ENCODE assay signal across 35 cellular contexts in the genomic region with DNA sequence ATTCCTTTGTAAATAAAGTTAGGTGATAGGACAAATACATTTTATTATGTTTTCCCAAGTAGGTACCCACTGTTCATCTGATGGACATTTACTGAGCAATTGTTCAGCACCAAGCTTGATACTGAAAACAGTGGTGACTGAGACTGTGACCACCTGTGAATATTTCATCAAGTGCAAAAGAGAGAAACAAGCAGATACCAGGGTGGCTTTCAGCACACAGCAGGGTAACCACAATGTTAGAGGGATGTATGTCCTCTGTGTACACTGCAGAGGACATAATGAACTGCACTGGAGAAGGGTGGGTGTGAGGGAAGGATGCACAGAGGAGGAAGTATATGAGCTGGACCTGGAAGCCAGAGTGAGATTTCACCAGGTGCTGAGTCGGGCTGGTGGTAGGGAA.
"Had no signal": no experiment of that assay in that cellular context is flagged by ENCODE, and none has a peak within 500 bp of the region (broad histone marks: within the 10 kb centered on the region; RNA-seq: fewer than 3 reads in every experiment).

No MANE protein-coding gene starts in this region.

- H3K36me3 ChIP-seq: adrenal gland, WERI-Rb-1 had no signal

- H3K4me1 ChIP-seq: adrenal gland had no signal

- H3K9me3 Mint-ChIP-seq: activated naive CD4-positive, alpha-beta T cell treated with anti-CD3 and anti-CD28 coated beads for 36 hours; activated T-helper 2 cell treated with anti-CD3 and anti-CD28 coated beads, Interferon-gamma antibody, Interleukin-2, Interleukin-4, amounts not matched to agents 10 μg/mL and 5 μg/mL and 100 μg/mL, durations not matched to agents 14 hours and 24 hours and 36 hours; brain had no signal

- ATAC-seq: activated CD8-positive, alpha-beta T cell treated with anti-CD3 and anti-CD28 coated beads for 36 hours; activated naive CD4-positive, alpha-beta T cell treated with anti-CD3 and anti-CD28 coated beads, Interleukin-2, amount 50 U/mL, for 72 hours; Right ventricle myocardium inferior; SK-N-SH treated with all-trans-retinoic acid at 6 μM for 48 hours had no signal

- H3K4me2 ChIP-seq: PC-9 had no signal

- H3K4me3 Mint-ChIP-seq: activated CD8-positive, alpha-beta T cell treated with anti-CD3 and anti-CD28 coated beads for 36 hours; activated naive CD4-positive, alpha-beta T cell treated with anti-CD3 and anti-CD28 coated beads for 36 hours; activated T-cell treated with anti-CD3 and anti-CD28 coated beads, Interleukin-2, amount 50 U/mL, for 24 hours; brain had no signal

- H3K27me3 ChIP-seq: adrenal gland had no signal

- H2AFZ ChIP-seq: PC-9 had no signal

- H3K4me3 ChIP-seq: adrenal gland, PC-9 had no signal

- H3K27me3 Mint-ChIP-seq: activated CD8-positive, alpha-beta T cell treated with anti-CD3 and anti-CD28 coated beads for 36 hours; brain had no signal

- H3K27ac Mint-ChIP-seq: activated CD8-positive, alpha-beta T cell treated with anti-CD3 and anti-CD28 coated beads for 36 hours; activated naive CD4-positive, alpha-beta T cell treated with anti-CD3 and anti-CD28 coated beads for 36 hours; activated naive CD4-positive, alpha-beta T cell treated with anti-CD3 and anti-CD28 coated beads, Interleukin-2, amount 50 U/mL, for 72 hours; activated T-cell treated with anti-CD3 and anti-CD28 coated beads, Interleukin-2, amount 50 U/mL, for 24 hours; activated T-helper 2 cell treated with anti-CD3 and anti-CD28 coated beads, Interferon-gamma antibody, Interleukin-2, Interleukin-4, amounts not matched to agents 10 μg/mL and 5 μg/mL and 100 μg/mL, durations not matched to agents 14 hours and 24 hours and 36 hours had no signal

- H3K9me3 ChIP-seq: adrenal gland had no signal

- H3K36me3 Mint-ChIP-seq: activated naive CD4-positive, alpha-beta T cell treated with anti-CD3 and anti-CD28 coated beads, Interleukin-2, amount 50 U/mL, for 72 hours; brain had no signal

- H3K27ac ChIP-seq: adrenal gland, PC-9, RWPE1, WERI-Rb-1 had no signal

- DNase-seq: activated CD4-positive, alpha-beta T cell treated with anti-CD3 and anti-CD28 coated beads for 1 hour; activated CD4-positive, alpha-beta T cell treated with anti-CD3 and anti-CD28 coated beads for 48 hours; activated CD4-positive, alpha-beta T cell treated with anti-CD3 and anti-CD28 coated beads, Interleukin-2, amount 50 U/mL, for 4 hours; activated CD4-positive, CD25-positive, alpha-beta regulatory T cell; activated CD8-positive, alpha-beta T cell treated with anti-CD3 and anti-CD28 coated beads for 36 hours; activated gamma-delta T cell treated with Interleukin-2 at 50 U/mL for 16 hours; activated naive CD4-positive, alpha-beta T cell treated with anti-CD3 and anti-CD28 coated beads for 36 hours; activated T-cell treated with anti-CD3 and anti-CD28 coated beads, Interleukin-2, amount 50 U/mL, for 24 hours; adrenal gland; caudate nucleus; cerebellar nuclear complex; cortex of kidney; NCI-H1105 treated with DMSO at 0.1 percent for 48 hours; NCI-H1436; NCI-H1694; NCI-H1930; NCI-H2081 treated with DMSO at 0.1 percent for 48 hours; NCI-H345; NCI-H526; NCI-H748 treated with DMSO at 0.1 percent for 48 hours; PC-9; SIG-M5; SW 1271; T-helper 1 cell; T-helper 2 cell; T-helper 9 cell; WERI-Rb-1 had no signal

- FAIRE-seq: bronchial epithelial cell, RCC 7860 had no signal
